ENCODE assay signal across 9 cellular contexts in the genomic region with DNA sequence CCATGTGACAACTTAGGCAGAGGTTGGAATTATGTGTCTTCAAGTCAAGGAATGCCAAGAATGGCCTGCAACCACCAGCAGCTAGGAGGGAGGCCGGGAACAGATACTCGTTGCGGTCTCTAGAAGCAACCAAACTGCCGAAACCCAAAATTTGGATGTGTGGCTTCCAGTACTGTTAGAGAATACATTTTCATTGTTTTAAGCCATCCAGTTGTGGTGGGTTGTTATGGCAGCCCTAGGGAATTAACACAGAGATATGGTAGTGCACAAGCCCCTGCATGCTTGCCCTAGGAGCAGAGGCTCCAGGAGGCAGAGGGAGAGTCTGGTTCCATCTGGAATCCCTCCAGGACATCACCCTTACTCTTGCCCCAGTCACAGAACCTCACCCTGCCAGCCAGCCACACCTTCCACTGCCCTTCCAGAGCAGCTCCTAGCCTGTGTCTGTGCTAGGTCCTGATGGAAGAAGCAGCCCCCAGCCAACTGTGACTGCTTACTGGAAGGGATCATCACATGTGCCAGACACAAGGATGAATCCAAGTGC. TPM values are rescaled to one million over a fixed set of nuclear protein-coding genes. Genes with fewer than 3 reads are reported as not detected.
A peak's percentile ranks its signal among the peaks of the same experiment; 100 is the strongest.
DNase-seq lines count a peak whose midpoint lies in the region; ATAC-seq, FAIRE-seq and TF ChIP-seq lines count a peak whose summit lies in the region.
"Had no signal": no experiment of that assay in that cellular context is flagged by ENCODE, and none has a peak within 500 bp of the region (broad histone marks: within the 10 kb centered on the region; RNA-seq: fewer than 3 reads in every experiment).

No MANE protein-coding gene starts in this region.

- peaks cover 4 to 10% of the 10 kb centered on the region in 2 donors for H3K4me1 ChIP-seq in kidney (ENCODE audit: control insufficient read depth in 1 of 2, insufficient read depth in 1 of 2, low read depth in 1 of 2, low read length in 2 of 2)
- peaks cover 68% of the 10 kb centered on the region for H3K4me1 ChIP-seq in thymus (ENCODE audit: control insufficient read depth, insufficient read depth, low read length)
- H3K4me1 ChIP-seq in H9 (ENCODE audit: insufficient read depth, low read length), result no peaks in the 10 kb centered on the region; the same call in 1 of the 2 replicates

- peaks cover 1% of the 10 kb centered on the region for H3K36me3 Mint-ChIP-seq in activated naive CD4-positive, alpha-beta T cell treated with anti-CD3 and anti-CD28 coated beads for 36 hours (ENCODE audit: low read depth)
- peaks cover 3% of the 10 kb centered on the region for H3K36me3 Mint-ChIP-seq in activated naive CD8-positive, alpha-beta T cell treated with anti-CD3 and anti-CD28 coated beads for 36 hours
- H3K36me3 Mint-ChIP-seq in H9 (ENCODE audit: insufficient read depth in 1 of 3, low read depth in 3 of 3), result peaks cover 0 to 3% (median 0%) of the 10 kb centered on the region in 3 experiments; a peak in 4 of 7 replicates

- no peak overlapping the region for H2BK20ac ChIP-seq in H9 (ENCODE audit: low read depth, low read length, poor library complexity, severe bottlenecking)

- H3K4me1 Mint-ChIP-seq in activated naive CD4-positive, alpha-beta T cell treated with anti-CD3 and anti-CD28 coated beads for 36 hours (ENCODE audit: low read depth), result peaks cover 46% of the 10 kb centered on the region
- H3K4me1 Mint-ChIP-seq in activated naive CD8-positive, alpha-beta T cell treated with anti-CD3 and anti-CD28 coated beads for 36 hours, result peaks cover 26% of the 10 kb centered on the region
- peaks cover 7% of the 10 kb centered on the region in 2 experiments for H3K4me1 Mint-ChIP-seq in H9

- H3K14ac ChIP-seq in H9 (ENCODE audit: insufficient read depth, low read length), result no peak overlapping the region

- no peak overlapping the region for H2BK120ac ChIP-seq in H9 (ENCODE audit: low read depth, low read length, poor library complexity, severe bottlenecking)

- H3K36me3 ChIP-seq in kidney (ENCODE audit: control insufficient read depth in 1 of 2, insufficient read depth in 2 of 2, low read length in 2 of 2), result no peaks in the 10 kb centered on the region
- peaks cover 5% of the 10 kb centered on the region for H3K36me3 ChIP-seq in thymus (ENCODE audit: control insufficient read depth, insufficient read depth)

- H2BK5ac ChIP-seq in H9 (ENCODE audit: insufficient read length, low read length), result no peak overlapping the region

- H4K5ac ChIP-seq in H9 (ENCODE audit: insufficient read length, low read depth, low read length), result no peak overlapping the region

- H3K9me3 ChIP-seq in kidney (ENCODE audit: control insufficient read depth in 1 of 2, low read length in 2 of 2) (no peaks in the 10 kb centered on the region), thymus (ENCODE audit: control insufficient read depth) (no peaks in the 10 kb centered on the region), H9 (ENCODE audit: control insufficient read depth, low read depth, low read length) (no peaks in the 10 kb centered on the region)

- H3K4me3 Mint-ChIP-seq in activated naive CD4-positive, alpha-beta T cell treated with anti-CD3 and anti-CD28 coated beads for 36 hours, result peak overlapping the region; percentile 77
- peak overlapping the region; percentile 53 for H3K4me3 Mint-ChIP-seq in activated naive CD8-positive, alpha-beta T cell treated with anti-CD3 and anti-CD28 coated beads for 36 hours
- no peak overlapping the region for H3K4me3 Mint-ChIP-seq in H9

- H2BK12ac ChIP-seq in H9 (ENCODE audit: insufficient read length, low read depth, low read length), result no peak overlapping the region

- no peak for DNase-seq in activated naive CD4-positive, alpha-beta T cell treated with anti-CD3 and anti-CD28 coated beads for 36 hours
- no peak for DNase-seq in activated naive CD4-positive, alpha-beta T cell (lab: John Stamatoyannopoulos, UW)
- no peak for DNase-seq in activated naive CD8-positive, alpha-beta T cell treated with anti-CD3 and anti-CD28 coated beads for 36 hours
- DNase-seq in kidney (peak; percentile 45), H9 (no peak)

- H3K9ac ChIP-seq in kidney (ENCODE audit: low read length in 2 of 2) (peak overlapping the region in 1 of 2 donors; percentile 44), H9 (ENCODE audit: extremely low read depth, insufficient read length, low read length) (no peak overlapping the region)

- H3K18ac ChIP-seq in H9 (ENCODE audit: insufficient read length, low read depth, low read length), result no peak overlapping the region

- H3K9me3 Mint-ChIP-seq in activated naive CD4-positive, alpha-beta T cell treated with anti-CD3 and anti-CD28 coated beads for 36 hours, result no peaks in the 10 kb centered on the region
- peaks cover 2% of the 10 kb centered on the region for H3K9me3 Mint-ChIP-seq in activated naive CD8-positive, alpha-beta T cell treated with anti-CD3 and anti-CD28 coated beads for 36 hours
- no peaks in the 10 kb centered on the region; a peak in 1 of 5 replicates for H3K9me3 Mint-ChIP-seq in H9

- H2AK5ac ChIP-seq in H9 (ENCODE audit: insufficient read length, low read length), result no peak overlapping the region

- H3K27me3 ChIP-seq in thymus (ENCODE audit: control insufficient read depth, insufficient read depth) (no peaks in the 10 kb centered on the region), H9 (ENCODE audit: insufficient read depth, low read length) (no peaks in the 10 kb centered on the region)

- H3K27ac ChIP-seq in kidney (ENCODE audit: low read depth in 2 of 2, low read length in 2 of 2), result peak overlapping the region in 1 of 2 donors; percentile 37
- peak overlapping the region; percentile 100 for H3K27ac ChIP-seq in thymus (ENCODE audit: low read depth)
- H3K27ac ChIP-seq in H9 (ENCODE audit: insufficient read length, low read depth, low read length), result no peak overlapping the region

- FAIRE-seq in kidney (lab: Jason Lieb, UNC), result no peak
- FAIRE-seq: D721Med had no signal

- no peaks in the 10 kb centered on the region for H3K27me3 Mint-ChIP-seq in activated naive CD4-positive, alpha-beta T cell treated with anti-CD3 and anti-CD28 coated beads for 36 hours (ENCODE audit: low read depth)
- H3K27me3 Mint-ChIP-seq in activated naive CD8-positive, alpha-beta T cell treated with anti-CD3 and anti-CD28 coated beads for 36 hours, result no peaks in the 10 kb centered on the region
- peaks cover 7% of the 10 kb centered on the region for H3K27me3 Mint-ChIP-seq in H9 (ENCODE audit: low read depth)

- ATAC-seq in GM21576 (IDR thresholded peaks at IDR 0.05; ENCODE audit: unreplicated experiment) (no peak), HG02938 (IDR thresholded peaks at IDR 0.05; ENCODE audit: unreplicated experiment) (no peak)

- no peak overlapping the region for H3K4ac ChIP-seq in H9 (ENCODE audit: low read depth, low read length)

- H3K4me2 ChIP-seq in H9 (ENCODE audit: insufficient read depth, insufficient read length, low read length), result no peak overlapping the region

- TF ChIP-seq CTCF in kidney (IDR thresholded peaks at IDR 0.05; ENCODE audit: borderline replicate concordance, extremely low read depth, insufficient read depth) (no peak), H9 (conservative IDR thresholded peaks at IDR 0.05) (no peak)

- no peaks in the 10 kb centered on the region for H4K20me1 ChIP-seq in H9 (ENCODE audit: control insufficient read depth, insufficient read depth, insufficient read length)

- no peak overlapping the region for H2AFZ ChIP-seq in H9 (ENCODE audit: low read length)

- H3K4me3 ChIP-seq in kidney (ENCODE audit: low read length in 2 of 2) (no peak overlapping the region), thymus (ENCODE audit: low read length) (peak overlapping the region; percentile 40)

- H3T11ph ChIP-seq in H9 (ENCODE audit: low read length), result no peak overlapping the region

- no peak overlapping the region for H4K8ac ChIP-seq in H9 (replicated peaks; ENCODE audit: insufficient read length, low read depth, low read length)

- H2BK15ac ChIP-seq in H9 (ENCODE audit: low read depth, low read length), result no peak overlapping the region

- no peak overlapping the region for H3K56ac ChIP-seq in H9 (ENCODE audit: insufficient read length, low read depth, low read length)

- CTCF ChIA-PET in activated naive CD4-positive, alpha-beta T cell treated with anti-CD3 and anti-CD28 coated beads for 36 hours (lab: Charles Lee), result no interaction called here

- H3K79me1 ChIP-seq in H9 (ENCODE audit: insufficient read depth, low read depth, low read length, poor library complexity, severe bottlenecking), result no peaks in the 10 kb centered on the region

- WGBS in thymus, result 94% methylated on average over 4 of the region's 4 CpGs
- no CpG with 5 or more reads among the region's 4 CpGs for WGBS in H9 (ENCODE audit: extremely low coverage, insufficient read length, low lambda C conversion rate)

- peak overlapping the region; percentile 85 for H3K27ac Mint-ChIP-seq in activated naive CD4-positive, alpha-beta T cell treated with anti-CD3 and anti-CD28 coated beads for 36 hours
- H3K27ac Mint-ChIP-seq in activated naive CD8-positive, alpha-beta T cell treated with anti-CD3 and anti-CD28 coated beads for 36 hours, result peak overlapping the region; percentile 80
- H3K27ac Mint-ChIP-seq in H9, result no peak overlapping the region; a peak in 1 of 7 replicates

- H3K23me2 ChIP-seq in H9 (ENCODE audit: insufficient read length, low read depth, low read length, poor library complexity, severe bottlenecking), result no peaks in the 10 kb centered on the region

- H4K91ac ChIP-seq in H9 (ENCODE audit: insufficient read length, low read depth, low read length), result no peak overlapping the region

- no peak overlapping the region for H3K23ac ChIP-seq in H9 (ENCODE audit: insufficient read length, low read depth, low read length)

- no peaks in the 10 kb centered on the region for H3K79me2 ChIP-seq in H9 (ENCODE audit: insufficient read depth, low read length)

- intact Hi-C loops in activated naive CD4-positive, alpha-beta T cell treated with anti-CD3 and anti-CD28 coated beads for 36 hours (cut with micrococcal nuclease), result loop anchor here (5.0 kb wide), 1 partner anchor 89 kb away; no protein-coding TSS in a partner anchor
- intact Hi-C loops in kidney (cut with DNase I), result no loop called here

RNA-seq across cellular contexts. Expression of a gene that starts 19.5 kb away (rescaled TPM):
- total RNA-seq in activated naive CD4-positive, alpha-beta T cell treated with anti-CD3 and anti-CD28 coated beads for 36 hours, result 10 to 100 TPM; 15.4 TPM
- 10 to 100 TPM; 13.1 to 13.2 TPM for total RNA-seq in activated naive CD8-positive, alpha-beta T cell treated with anti-CD3 and anti-CD28 coated beads for 36 hours
- total RNA-seq in kidney (41.7 TPM), H9 (2021) (1.2 and 1.8 TPM in 2 replicates)
- polyA plus RNA-seq in kidney (ENCODE audit: insufficient read depth, low read depth, low replicate concordance) (5.7 TPM), thymus (56.8 TPM)

Comparison
In these comparisons a context has a peak if more than half of its experiments do, and no peak if none do; other contexts are left out.
1. H3K27ac Mint-ChIP-seq: peak in activated naive CD4-positive, alpha-beta T cell treated with anti-CD3 and anti-CD28 coated beads for 36 hours (single experiment) and activated naive CD8-positive, alpha-beta T cell treated with anti-CD3 and anti-CD28 coated beads for 36 hours (single experiment); none in H9 (0 of 3).
2. H3K4me3 Mint-ChIP-seq: peak in activated naive CD4-positive, alpha-beta T cell treated with anti-CD3 and anti-CD28 coated beads for 36 hours (single experiment) and activated naive CD8-positive, alpha-beta T cell treated with anti-CD3 and anti-CD28 coated beads for 36 hours (single experiment); none in H9 (0 of 2).